9 cellular contexts compared by ENCODE assay signal in genomic region chr7:76310102-76310957, GRCh38. TPM values are rescaled to one million over a fixed set of nuclear protein-coding genes. Genes with fewer than 3 reads are reported as not detected.
DNase-seq lines count a peak whose midpoint lies in the region; FAIRE-seq and TF ChIP-seq lines count a peak whose summit lies in the region.
"Had no signal": no experiment of that assay in that cellular context is flagged by ENCODE, and none has a peak within 500 bp of the region (broad histone marks: within the 10 kb centered on the region; RNA-seq: fewer than 3 reads in every experiment).

No MANE protein-coding gene starts in this region.

- intact Hi-C loops in lower leg skin (cut with DNase I; ENCODE audit: low total_unique reads) = no loop called here

- no peaks in the 10 kb centered on the region for H3K36me3 ChIP-seq in liver (ENCODE audit: control insufficient read depth in 4 of 4, insufficient read depth in 3 of 4, low read depth in 1 of 4, low read length in 3 of 4)

- DNase-seq in A172 (ENCODE audit: low spot score) = peak; percentile 61
- peak; percentile 94 for DNase-seq in NCI-H1694 treated with DMSO at 0.1 percent for 48 hours (lab: John Stamatoyannopoulos, UW)
- no peak for DNase-seq in lower leg skin (ENCODE audit: low spot score in 2 of 2)
- DNase-seq in stimulated activated CD4-positive, alpha-beta T cell treated with anti-CD3 and anti-CD28 coated beads, Interleukin-4, amount 100 ng/mL, for 1 hour = no peak
- DNase-seq in D721Med (ENCODE audit: insufficient read length, low spot score) = no peak
- no peak for DNase-seq in GF-D8 (lab: John Stamatoyannopoulos, UW)
- DNase-seq: activated B cell treated with CpG ODN at 0.5 μM for 24 hours had no signal

- H3K9ac ChIP-seq in liver (ENCODE audit: low read depth in 1 of 2, low read length in 2 of 2) = peak overlapping the region; percentile 55 to 69

- H3K4me1 ChIP-seq in liver (ENCODE audit: control insufficient read depth in 4 of 4, insufficient read depth in 4 of 4, low read length in 3 of 4) = peaks cover 11 to 37% (median 19%) of the 10 kb centered on the region in 4 donors

- no peak for FAIRE-seq in D721Med (lab: Jason Lieb, UNC)

- TF ChIP-seq CTCF in liver (IDR thresholded peaks at IDR 0.05; ENCODE audit: low read depth, low read length, missing input control) = no peak
- TF ChIP-seq CTCF in lower leg skin (IDR thresholded peaks at IDR 0.05) = no peak
- TF ChIP-seq CTCF in D721Med (IDR thresholded peaks at IDR 0.05; ENCODE audit: insufficient read depth, missing control alignments) = no peak

- peak; percentile 44 to 57 for TF ChIP-seq RAD21 in liver (IDR thresholded peaks at IDR 0.05)

- TF ChIP-seq POLR2A in lower leg skin (IDR thresholded peaks at IDR 0.05) = no peak

- H3K27ac ChIP-seq in angular gyrus (ENCODE audit: low read depth, low read length) = peak overlapping the region; percentile 79
- peak overlapping the region; percentile 83 to 91 for H3K27ac ChIP-seq in liver (ENCODE audit: low read depth in 1 of 2, low read length in 2 of 2)

- no peaks in the 10 kb centered on the region for H3K27me3 ChIP-seq in liver (ENCODE audit: control insufficient read depth in 4 of 4, insufficient read depth in 4 of 4, low read length in 3 of 4)

- WGBS in liver = 37% methylated on average over 21 of the region's 21 CpGs
- WGBS in lower leg skin, 2 donors = 31 to 37% methylated on average over 18 to 21 of the region's 21 CpGs

- H3K4me3 ChIP-seq in liver (ENCODE audit: low read depth in 1 of 3, low read length in 3 of 3) (no peak overlapping the region), lower leg skin (ENCODE audit: low read depth, poor library complexity, severe bottlenecking) (no peak overlapping the region)

- no peaks in the 10 kb centered on the region for H3K9me3 ChIP-seq in liver (ENCODE audit: control insufficient read depth in 4 of 4, low read length in 3 of 4)

TF ChIP-seq in liver, 16 proteins besides CTCF, POLR2A, EP300 and RAD21:
- TF ChIP-seq REST (IDR thresholded peaks at IDR 0.05) (peak; percentile 64), HNF4A (conservative IDR thresholded peaks at IDR 0.05) (peak; percentile 75 to 77), RXRA (IDR thresholded peaks at IDR 0.05) (peak; percentile 71 to 85), NR2F2 (IDR thresholded peaks at IDR 0.05) (no peak), SP1 (IDR thresholded peaks at IDR 0.05) (peak; percentile 81), GABPA (IDR thresholded peaks at IDR 0.05 in 1 of 2, conservative IDR thresholded peaks at IDR 0.05 in 1 of 2) (no peak), ZBTB33 (IDR thresholded peaks at IDR 0.05) (peak; percentile 79), TAF1 (conservative IDR thresholded peaks at IDR 0.05) (no peak), FOXA1 (IDR thresholded peaks at IDR 0.05) (no peak), FOXA2 (IDR thresholded peaks at IDR 0.05) (peak; percentile 55), YY1 (IDR thresholded peaks at IDR 0.05) (peak; percentile 92), MAX (IDR thresholded peaks at IDR 0.05) (peak; percentile 81), JUND (IDR thresholded peaks at IDR 0.05) (peak in 1 of 2 donors; percentile 27), HNF4G (IDR thresholded peaks at IDR 0.05) (peak; percentile 49), EGR1 (IDR thresholded peaks at IDR 0.05; ENCODE audit: low read depth in 2 of 2) (no peak), ATF3 (IDR thresholded peaks at IDR 0.05) (no peak)

RNA-seq across cellular contexts. Expression of gene HSPB1, which starts 7.9 kb away (rescaled TPM):
- total RNA-seq in A172 (2014; rRNA removed; shearing (Covaris generic)) = 235 and 382 TPM in 2 replicates
- total RNA-seq in liver (10 to 100 TPM; 25.5 to 39.2 TPM), lower leg skin (1,000 to 10,000 TPM; 1,628 to 3,756 (median 2,658) TPM)
- 100 to 1,000 TPM; 169 to 186 TPM for polyA plus RNA-seq in liver

RNA-seq across cellular contexts. Expression of gene YWHAG, which starts 48.5 kb away (rescaled TPM):
- 149 and 151 TPM in 2 replicates for total RNA-seq in A172 (2014; rRNA removed; shearing (Covaris generic))
- total RNA-seq in liver = 10 to 100 TPM; 43.1 to 46.7 TPM
- 10 to 100 TPM; 11.6 to 43.9 TPM for polyA plus RNA-seq in liver
- 10 to 100 TPM; 46.5 to 64.5 (median 56.4) TPM for total RNA-seq in lower leg skin

Comparison
In these comparisons a context has a peak if more than half of its experiments do, and no peak if none do; other contexts are left out.
1. DNase-seq: peak in A172 (single experiment) and NCI-H1694 treated with DMSO at 0.1 percent for 48 hours (single experiment); none in lower leg skin (0 of 2), stimulated activated CD4-positive, alpha-beta T cell treated with anti-CD3 and anti-CD28 coated beads, Interleukin-4, amount 100 ng/mL, for 1 hour (single experiment), D721Med (single experiment) and GF-D8 (single experiment).